ENCODE assay signal across 1 cellular context in genomic region chr1:50968021-50968883, GRCh38.
A peak's percentile ranks its signal among the peaks of the same experiment; 100 is the strongest.
TF ChIP-seq lines count a peak whose summit lies in the region.

No MANE protein-coding gene starts in this region.

TF ChIP-seq in K562, 482 proteins besides CTCF, POLR2A, EP300 and RAD21 (continued from another document and continues in another):
- peak; percentile 80 for TF ChIP-seq FIP1L1 (IDR thresholded peaks at IDR 0.05; ENCODE audit: low read depth, low read length, poor library complexity, severe bottlenecking)
- no peak; the same call in 1 of the 2 replicates for TF ChIP-seq ZNF165 (CRISPR knock-in tag; IDR thresholded peaks at IDR 0.05; ENCODE audit: borderline replicate concordance)
- no peak for TF ChIP-seq ZNF444 (CRISPR knock-in tag; IDR thresholded peaks at IDR 0.05)
- no peak for TF ChIP-seq SNRNP70 (optimal IDR thresholded peaks at IDR 0.05; ENCODE audit: low read depth, low read length)
- TF ChIP-seq AFF4 (CRISPR knock-in tag; IDR thresholded peaks at IDR 0.05): peak; percentile 93
- no peak for TF ChIP-seq SRSF7 (optimal IDR thresholded peaks at IDR 0.05; ENCODE audit: low read depth, low read length)
- peak; percentile 55; the same call in 1 of the 2 replicates for TF ChIP-seq PHF21A (IDR thresholded peaks at IDR 0.05; ENCODE audit: borderline replicate concordance, low read depth)
- TF ChIP-seq ZNF263 (CRISPR knock-in tag; IDR thresholded peaks at IDR 0.05; ENCODE audit: borderline replicate concordance): peak; percentile 88
- TF ChIP-seq ZNF79 (CRISPR knock-in tag; IDR thresholded peaks at IDR 0.05; ENCODE audit: low read depth): no peak
- TF ChIP-seq NFIC (IDR thresholded peaks at IDR 0.05): peak; percentile 41
- no peak for TF ChIP-seq THRAP3 (IDR thresholded peaks at IDR 0.05; ENCODE audit: borderline replicate concordance)
- no peak for TF ChIP-seq ZNF445 (CRISPR knock-in tag; IDR thresholded peaks at IDR 0.05; ENCODE audit: low read depth)
- TF ChIP-seq, protein P1, sequence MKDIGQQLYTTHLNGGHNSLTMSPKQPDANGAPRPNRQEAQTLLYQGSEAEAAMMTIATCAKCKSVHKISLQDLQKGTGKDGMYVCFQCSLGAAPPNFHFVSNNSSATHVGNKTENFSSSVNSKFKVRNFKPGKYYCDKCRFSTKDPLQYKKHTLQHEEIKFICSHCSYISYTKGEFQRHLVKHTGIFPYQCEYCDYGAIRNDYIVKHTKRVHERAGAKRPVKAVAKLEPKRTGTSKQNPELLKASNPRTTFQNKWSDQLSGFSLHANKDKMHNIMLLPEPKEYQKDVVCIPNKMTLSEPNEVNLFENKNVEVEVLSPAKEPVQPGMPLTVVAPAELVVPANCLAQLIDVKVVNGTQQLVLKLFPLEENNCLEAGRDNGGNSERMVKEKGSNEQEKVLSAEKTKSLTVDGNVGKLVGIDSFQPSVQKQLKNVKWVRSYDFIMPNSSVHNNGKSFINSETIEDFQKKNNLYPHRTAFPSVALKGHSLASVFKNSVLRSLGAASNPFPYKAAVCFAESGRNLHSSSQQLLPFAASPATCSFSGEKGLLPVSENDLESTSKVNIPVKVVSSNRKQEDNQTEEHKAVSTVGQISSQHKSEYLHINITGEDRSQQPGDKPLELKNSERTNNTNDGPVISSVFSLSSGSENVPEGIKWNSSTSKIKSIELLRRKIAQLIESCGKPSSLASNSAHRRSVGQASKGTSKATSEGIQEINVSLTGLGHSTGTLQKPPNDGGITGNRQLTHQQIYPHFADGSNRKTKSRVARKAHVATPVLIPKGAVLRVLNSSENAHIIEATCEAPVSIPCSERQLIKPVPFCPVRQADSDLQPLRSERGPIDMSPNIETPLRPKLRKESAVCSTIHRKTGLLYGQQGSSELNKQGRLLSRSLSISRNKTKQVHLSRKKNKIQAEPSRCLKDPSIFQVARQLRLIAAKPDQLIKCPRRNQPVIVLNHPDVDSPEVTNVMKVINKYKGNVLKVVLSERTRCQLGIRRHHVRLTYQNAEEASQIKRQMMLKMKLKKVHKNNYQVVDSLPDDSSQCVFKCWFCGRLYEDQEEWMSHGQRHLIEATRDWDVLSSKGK (CRISPR knock-in tag; IDR thresholded peaks at IDR 0.05): no peak
- no peak for TF ChIP-seq PRPF4 (IDR thresholded peaks at IDR 0.05; ENCODE audit: insufficient read depth, low read depth, low read length, poor library complexity, severe bottlenecking)
- TF ChIP-seq ATF4 (CRISPR knock-in tag; IDR thresholded peaks at IDR 0.05): 0 out of 2 replicates have a peak, but pooled peaks have one; percentile 7
- peak; percentile 99 for TF ChIP-seq TFAP4 (CRISPR knock-in tag; IDR thresholded peaks at IDR 0.05; ENCODE audit: borderline replicate concordance)
- no peak for TF ChIP-seq KLF13 (tag; IDR thresholded peaks at IDR 0.05; ENCODE audit: borderline replicate concordance, low read depth)
- TF ChIP-seq ZNF695 (CRISPR knock-in tag; IDR thresholded peaks at IDR 0.05): no peak
- peak; percentile 59; the same call in 1 of the 2 replicates for TF ChIP-seq TOE1 (IDR thresholded peaks at IDR 0.05; ENCODE audit: borderline replicate concordance)
- peak; percentile 92 for TF ChIP-seq TOE1 (CRISPR knock-in tag; IDR thresholded peaks at IDR 0.05; ENCODE audit: borderline replicate concordance, low read depth)
- TF ChIP-seq MCM7 (IDR thresholded peaks at IDR 0.05): no peak
- no peak for TF ChIP-seq MED1 (CRISPR knock-in tag; IDR thresholded peaks at IDR 0.05; ENCODE audit: borderline replicate concordance)
- no peak for TF ChIP-seq CHCHD3 (CRISPR knock-in tag; IDR thresholded peaks at IDR 0.05)
- TF ChIP-seq, protein P2, sequence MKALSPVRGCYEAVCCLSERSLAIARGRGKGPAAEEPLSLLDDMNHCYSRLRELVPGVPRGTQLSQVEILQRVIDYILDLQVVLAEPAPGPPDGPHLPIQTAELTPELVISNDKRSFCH (CRISPR knock-in tag; IDR thresholded peaks at IDR 0.05): no peak
- TF ChIP-seq, protein P2 (tag; IDR thresholded peaks at IDR 0.05): 0 out of 2 replicates have a peak, but pooled peaks have one; percentile 28
- no peak for TF ChIP-seq RHOXF2B (CRISPR knock-in tag; conservative IDR thresholded peaks at IDR 0.05)
- TF ChIP-seq ZNF282 (CRISPR knock-in tag; IDR thresholded peaks at IDR 0.05): peak; percentile 64; the same call in 1 of the 2 replicates
- peak; percentile 68 for TF ChIP-seq THAP12 (CRISPR knock-in tag; IDR thresholded peaks at IDR 0.05)
- TF ChIP-seq NFE2L1 (tag; IDR thresholded peaks at IDR 0.05; ENCODE audit: borderline replicate concordance, low read depth): no peak
- TF ChIP-seq HOXB6 (CRISPR knock-in tag; IDR thresholded peaks at IDR 0.05; ENCODE audit: borderline replicate concordance): no peak
- TF ChIP-seq CCNT2 (IDR thresholded peaks at IDR 0.05; ENCODE audit: borderline replicate concordance, extremely low read depth, insufficient read length, low read depth, low read length): peak; percentile 91
- TF ChIP-seq, protein P3, sequence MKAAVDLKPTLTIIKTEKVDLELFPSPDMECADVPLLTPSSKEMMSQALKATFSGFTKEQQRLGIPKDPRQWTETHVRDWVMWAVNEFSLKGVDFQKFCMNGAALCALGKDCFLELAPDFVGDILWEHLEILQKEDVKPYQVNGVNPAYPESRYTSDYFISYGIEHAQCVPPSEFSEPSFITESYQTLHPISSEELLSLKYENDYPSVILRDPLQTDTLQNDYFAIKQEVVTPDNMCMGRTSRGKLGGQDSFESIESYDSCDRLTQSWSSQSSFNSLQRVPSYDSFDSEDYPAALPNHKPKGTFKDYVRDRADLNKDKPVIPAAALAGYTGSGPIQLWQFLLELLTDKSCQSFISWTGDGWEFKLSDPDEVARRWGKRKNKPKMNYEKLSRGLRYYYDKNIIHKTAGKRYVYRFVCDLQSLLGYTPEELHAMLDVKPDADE (conservative IDR thresholded peaks at IDR 0.05; ENCODE audit: control insufficient read depth, low read depth, low read length): peak; percentile 62
- TF ChIP-seq, protein P4, sequence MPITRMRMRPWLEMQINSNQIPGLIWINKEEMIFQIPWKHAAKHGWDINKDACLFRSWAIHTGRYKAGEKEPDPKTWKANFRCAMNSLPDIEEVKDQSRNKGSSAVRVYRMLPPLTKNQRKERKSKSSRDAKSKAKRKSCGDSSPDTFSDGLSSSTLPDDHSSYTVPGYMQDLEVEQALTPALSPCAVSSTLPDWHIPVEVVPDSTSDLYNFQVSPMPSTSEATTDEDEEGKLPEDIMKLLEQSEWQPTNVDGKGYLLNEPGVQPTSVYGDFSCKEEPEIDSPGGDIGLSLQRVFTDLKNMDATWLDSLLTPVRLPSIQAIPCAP (CRISPR knock-in tag; IDR thresholded peaks at IDR 0.05; ENCODE audit: borderline replicate concordance): no peak
- TF ChIP-seq ZZZ3 (IDR thresholded peaks at IDR 0.05): no peak
- peak; percentile 83; the same call in 1 of the 2 replicates for TF ChIP-seq NR2C2 (CRISPR knock-in tag; IDR thresholded peaks at IDR 0.05)
- peak; percentile 21; the same call in 1 of the 2 replicates for TF ChIP-seq NR2C2 (tag; IDR thresholded peaks at IDR 0.05)
- no peak; the same call in 1 of the 2 replicates for TF ChIP-seq ZBTB7A (IDR thresholded peaks at IDR 0.05; ENCODE audit: borderline replicate concordance, control insufficient read depth, low read depth, low read length)
- no peak for TF ChIP-seq ZNF668 (CRISPR knock-in tag; IDR thresholded peaks at IDR 0.05)
- TF ChIP-seq CBX3 (IDR thresholded peaks at IDR 0.05; ENCODE audit: borderline replicate concordance in 1 of 2, low read length in 2 of 2): peak in 1 of 2 experiments; percentile 71; a peak in 1 of 3 replicates
- no peak for TF ChIP-seq ZNF586 (CRISPR knock-in tag; conservative IDR thresholded peaks at IDR 0.05)
- TF ChIP-seq BHLHE40 (IDR thresholded peaks at IDR 0.05; ENCODE audit: low read length): peak; percentile 77
- TF ChIP-seq PHF20 (IDR thresholded peaks at IDR 0.05; ENCODE audit: partially characterized antibody): peak; percentile 9
- no peak for TF ChIP-seq ZMIZ1 (IDR thresholded peaks at IDR 0.05; ENCODE audit: low read depth in 2 of 2, low read length in 2 of 2)
- peak; percentile 97 for TF ChIP-seq RB1 (IDR thresholded peaks at IDR 0.05; ENCODE audit: low read depth)
- peak in 1 of 2 experiments; percentile 14; a peak in 2 of 4 replicates for TF ChIP-seq HDAC1 (IDR thresholded peaks at IDR 0.05)
- TF ChIP-seq GTF2E2 (tag; IDR thresholded peaks at IDR 0.05): peak; percentile 94
- TF ChIP-seq KDM2B (CRISPR knock-in tag; IDR thresholded peaks at IDR 0.05): peak; percentile 67; the same call in 1 of the 2 replicates
- no peak for TF ChIP-seq RBM39 (optimal IDR thresholded peaks at IDR 0.05; ENCODE audit: low read depth, low read length)
- TF ChIP-seq, protein P5, sequence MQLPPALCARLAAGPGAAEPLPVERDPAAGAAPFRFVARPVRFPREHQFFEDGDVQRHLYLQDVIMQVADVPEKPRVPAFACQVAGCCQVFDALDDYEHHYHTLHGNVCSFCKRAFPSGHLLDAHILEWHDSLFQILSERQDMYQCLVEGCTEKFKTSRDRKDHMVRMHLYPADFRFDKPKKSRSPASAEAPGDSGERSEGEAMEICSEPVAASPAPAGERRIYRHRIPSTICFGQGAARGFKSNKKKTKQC (CRISPR knock-in tag; IDR thresholded peaks at IDR 0.05): peak; percentile 88
